ENCODE assay signal across 20 cellular contexts in genomic region chr17:61476476-61477203, GRCh38. TPM values are rescaled to one million over a fixed set of nuclear protein-coding genes. Genes with fewer than 3 reads are reported as not detected.
"Had no signal": no experiment of that assay in that cellular context is flagged by ENCODE, and none has a peak within 500 bp of the region (broad histone marks: within the 10 kb centered on the region; RNA-seq: fewer than 3 reads in every experiment).

No MANE protein-coding gene starts in this region.

- H3K4me1 ChIP-seq: body of pancreas, gastrocnemius medialis, pancreas, tibial nerve had no signal

- H3K4me1 Mint-ChIP-seq: activated CD4-positive, alpha-beta T cell treated with anti-CD3 and anti-CD28 coated beads for 36 hours; T-cell; WTC11 had no signal

- H3K27me3 ChIP-seq: pancreas had no signal

- DNase-seq: activated CD4-positive, alpha-beta T cell treated with anti-CD3 and anti-CD28 coated beads for 36 hours; activated CD4-positive, alpha-beta T cell treated with anti-CD3 and anti-CD28 coated beads, Interleukin-2, amount 50 U/mL, for 48 hours; activated naive CD4-positive, alpha-beta T cell; activated T-cell treated with anti-CD3 and anti-CD28 coated beads for 4 hours; caudate nucleus; gastrocnemius medialis; mesendoderm; natural killer cell; pancreas; T-cell had no signal

- H3K27ac Mint-ChIP-seq: activated CD4-positive, alpha-beta T cell treated with anti-CD3 and anti-CD28 coated beads for 36 hours; activated naive CD8-positive, alpha-beta T cell treated with anti-CD3 and anti-CD28 coated beads, Interleukin-2, amount 10 ng/mL, durations not matched to agents 7 days and 5 days; activated T-helper 1 cell treated with anti-CD3 and anti-CD28 coated beads, Interleukin-12 subunit alpha, Interleukin-12 subunit beta, Interleukin-2, Interleukin-4 antibody, amounts not matched to agents 30 ng/mL and 10 ng/mL and 1 ng/mL, durations not matched to agents 14 hours and 24 hours and 36 hours; natural killer cell; stimulated activated naive CD8-positive, alpha-beta T cell treated with anti-CD3 and anti-CD28 coated beads, Interleukin-15, Interleukin-2, amounts not matched to agents 100 ng/mL and 50 ng/mL, for 24 hours; T-cell; WTC11 had no signal

- H3K9me3 Mint-ChIP-seq: activated naive CD8-positive, alpha-beta T cell treated with anti-CD3 and anti-CD28 coated beads, Interleukin-2, amount 10 ng/mL, durations not matched to agents 7 days and 5 days; activated T-helper 1 cell treated with anti-CD3 and anti-CD28 coated beads, Interleukin-12 subunit alpha, Interleukin-12 subunit beta, Interleukin-2, Interleukin-4 antibody, amounts not matched to agents 30 ng/mL and 10 ng/mL and 1 ng/mL, durations not matched to agents 14 hours and 24 hours and 36 hours; natural killer cell; stimulated activated naive CD8-positive, alpha-beta T cell treated with anti-CD3 and anti-CD28 coated beads, Interleukin-15, Interleukin-2, amounts not matched to agents 100 ng/mL and 50 ng/mL, for 24 hours; T-cell; WTC11 had no signal

- H3K36me3 ChIP-seq: gastrocnemius medialis, neutrophil, pancreas, tibial nerve had no signal

- ATAC-seq: activated CD4-positive, alpha-beta T cell treated with anti-CD3 and anti-CD28 coated beads for 36 hours; body of pancreas; gastrocnemius medialis; natural killer cell; pancreas; T-cell; WTC11 had no signal

- H3K36me3 Mint-ChIP-seq: activated naive CD8-positive, alpha-beta T cell treated with anti-CD3 and anti-CD28 coated beads, Interleukin-2, amount 10 ng/mL, durations not matched to agents 7 days and 5 days; natural killer cell; T-cell; WTC11 had no signal

- H3K9me3 ChIP-seq: body of pancreas, gastrocnemius medialis, neutrophil, pancreas, tibial nerve had no signal

- H3K4me3 ChIP-seq: body of pancreas, dorsolateral prefrontal cortex, gastrocnemius medialis, pancreas, tibial nerve had no signal

- FAIRE-seq: colon, pancreas had no signal

- H3K27ac ChIP-seq: body of pancreas, dorsolateral prefrontal cortex, gastrocnemius medialis, neutrophil, pancreas, tibial nerve had no signal

- H3K4me3 Mint-ChIP-seq: activated CD4-positive, alpha-beta T cell treated with anti-CD3 and anti-CD28 coated beads for 36 hours; activated naive CD8-positive, alpha-beta T cell treated with anti-CD3 and anti-CD28 coated beads, Interleukin-2, amount 10 ng/mL, durations not matched to agents 7 days and 5 days; activated T-helper 1 cell treated with anti-CD3 and anti-CD28 coated beads, Interleukin-12 subunit alpha, Interleukin-12 subunit beta, Interleukin-2, Interleukin-4 antibody, amounts not matched to agents 30 ng/mL and 10 ng/mL and 1 ng/mL, durations not matched to agents 14 hours and 24 hours and 36 hours; natural killer cell; stimulated activated naive CD8-positive, alpha-beta T cell treated with anti-CD3 and anti-CD28 coated beads, Interleukin-15, Interleukin-2, amounts not matched to agents 100 ng/mL and 50 ng/mL, for 24 hours; T-cell; WTC11 had no signal

RNA-seq across cellular contexts. Expression of gene TBX4, which starts 24.4 kb away (rescaled TPM):
- total RNA-seq: activated CD4-positive, alpha-beta T cell treated with anti-CD3 and anti-CD28 coated beads for 36 hours; activated naive CD8-positive, alpha-beta T cell treated with anti-CD3 and anti-CD28 coated beads, Interleukin-2, amount 10 ng/mL, durations not matched to agents 7 days and 5 days; activated T-helper 1 cell treated with anti-CD3 and anti-CD28 coated beads, Interleukin-12 subunit alpha, Interleukin-12 subunit beta, Interleukin-2, Interleukin-4 antibody, amounts not matched to agents 30 ng/mL and 10 ng/mL and 1 ng/mL, durations not matched to agents 14 hours and 24 hours and 36 hours; body of pancreas; gastrocnemius medialis; liver; natural killer cell; pancreas; T-cell; tibial nerve; WTC11 had no signal
- polyA plus RNA-seq: liver, pancreas had no signal
